ENCODE assay signal across 9 cellular contexts in genomic region chr15:84023636-84024035, GRCh38.
DNase-seq lines count a peak whose midpoint lies in the region; ATAC-seq and TF ChIP-seq lines count a peak whose summit lies in the region.
"Had no signal": no experiment of that assay in that cellular context is flagged by ENCODE, and none has a peak within 500 bp of the region (broad histone marks: within the 10 kb centered on the region; RNA-seq: fewer than 3 reads in every experiment).

No MANE protein-coding gene starts in this region.

- ATAC-seq in GM21619 (IDR thresholded peaks at IDR 0.05; ENCODE audit: unreplicated experiment): no peak
- ATAC-seq in GM21367 (IDR thresholded peaks at IDR 0.05; ENCODE audit: unreplicated experiment): no peak
- no peak for ATAC-seq in GM21737 (IDR thresholded peaks at IDR 0.05; ENCODE audit: unreplicated experiment)

- no peaks in the 10 kb centered on the region for H3K79me2 ChIP-seq in DOHH2 (ENCODE audit: control insufficient read depth, low read length)

- H3K4me3 ChIP-seq in DOHH2 (ENCODE audit: low read length): no peak overlapping the region
- H3K4me3 ChIP-seq in liver (ENCODE audit: low read depth in 1 of 3, low read length in 3 of 3): no peak overlapping the region
- H3K4me3 ChIP-seq: SK-N-MC had no signal

- DNase-seq in HuH-7 (ENCODE audit: low spot score) (peak; percentile 27), amniotic epithelial cell (ENCODE audit: low read depth) (peak; percentile 41)
- DNase-seq in activated effector memory CD4-positive, alpha-beta T cell treated with anti-CD3 and anti-CD28 coated beads, Interleukin-2, amount 50 U/mL, for 16 hours: no peak

- no peak overlapping the region for H3K27ac ChIP-seq in DOHH2 (ENCODE audit: low read depth, low read length)
- no peak overlapping the region for H3K27ac ChIP-seq in liver (ENCODE audit: low read depth in 1 of 2, low read length in 2 of 2)
- H3K27ac ChIP-seq: SK-N-MC had no signal

- no peaks in the 10 kb centered on the region for H3K9me2 ChIP-seq in DOHH2 (replicated peaks; ENCODE audit: control insufficient read depth, low read length)

- no peaks in the 10 kb centered on the region for H3F3A ChIP-seq in DOHH2 (ENCODE audit: control insufficient read depth, insufficient read depth)

- WGBS in liver: 94% methylated on average over 11 of the region's 11 CpGs

- no peak overlapping the region for H3K4me2 ChIP-seq in DOHH2 (ENCODE audit: low read length)

- no peaks in the 10 kb centered on the region for H3K27me3 ChIP-seq in DOHH2 (ENCODE audit: control insufficient read depth, low read length)
- no peaks in the 10 kb centered on the region for H3K27me3 ChIP-seq in liver (ENCODE audit: control insufficient read depth in 4 of 4, insufficient read depth in 4 of 4, low read length in 3 of 4)

- peak; percentile 73 to 83 for TF ChIP-seq RAD21 in liver (IDR thresholded peaks at IDR 0.05)

- peak; percentile 69 for TF ChIP-seq CTCF in DOHH2 (IDR thresholded peaks at IDR 0.05; ENCODE audit: low read depth, low read length, poor library complexity, severe bottlenecking)
- TF ChIP-seq CTCF in liver (IDR thresholded peaks at IDR 0.05; ENCODE audit: low read depth, low read length, missing input control): peak; percentile 59

- H3K36me3 ChIP-seq in DOHH2 (ENCODE audit: control insufficient read depth, low read length) (no peaks in the 10 kb centered on the region), liver (ENCODE audit: control insufficient read depth in 4 of 4, insufficient read depth in 3 of 4, low read depth in 1 of 4, low read length in 3 of 4) (peaks cover 1 to 10% (median 4%) of the 10 kb centered on the region in 4 donors)

- H4K20me1 ChIP-seq in DOHH2 (ENCODE audit: control insufficient read depth, insufficient read depth, low read depth, low read length): no peaks in the 10 kb centered on the region

- no peaks in the 10 kb centered on the region for H3K9me3 ChIP-seq in DOHH2 (ENCODE audit: control insufficient read depth, insufficient read depth, low read length)
- H3K9me3 ChIP-seq in liver (ENCODE audit: control insufficient read depth in 4 of 4, low read length in 3 of 4): no peaks in the 10 kb centered on the region

- H3K9ac ChIP-seq in liver (ENCODE audit: low read depth in 1 of 2, low read length in 2 of 2): no peak overlapping the region

- H3K4me1 ChIP-seq in DOHH2 (ENCODE audit: control insufficient read depth, low read length) (no peaks in the 10 kb centered on the region), liver (ENCODE audit: control insufficient read depth in 4 of 4, insufficient read depth in 4 of 4, low read length in 3 of 4) (no peaks in the 10 kb centered on the region)

TF ChIP-seq in liver, 16 proteins besides CTCF, POLR2A, EP300 and RAD21:
- TF ChIP-seq, protein P1, sequence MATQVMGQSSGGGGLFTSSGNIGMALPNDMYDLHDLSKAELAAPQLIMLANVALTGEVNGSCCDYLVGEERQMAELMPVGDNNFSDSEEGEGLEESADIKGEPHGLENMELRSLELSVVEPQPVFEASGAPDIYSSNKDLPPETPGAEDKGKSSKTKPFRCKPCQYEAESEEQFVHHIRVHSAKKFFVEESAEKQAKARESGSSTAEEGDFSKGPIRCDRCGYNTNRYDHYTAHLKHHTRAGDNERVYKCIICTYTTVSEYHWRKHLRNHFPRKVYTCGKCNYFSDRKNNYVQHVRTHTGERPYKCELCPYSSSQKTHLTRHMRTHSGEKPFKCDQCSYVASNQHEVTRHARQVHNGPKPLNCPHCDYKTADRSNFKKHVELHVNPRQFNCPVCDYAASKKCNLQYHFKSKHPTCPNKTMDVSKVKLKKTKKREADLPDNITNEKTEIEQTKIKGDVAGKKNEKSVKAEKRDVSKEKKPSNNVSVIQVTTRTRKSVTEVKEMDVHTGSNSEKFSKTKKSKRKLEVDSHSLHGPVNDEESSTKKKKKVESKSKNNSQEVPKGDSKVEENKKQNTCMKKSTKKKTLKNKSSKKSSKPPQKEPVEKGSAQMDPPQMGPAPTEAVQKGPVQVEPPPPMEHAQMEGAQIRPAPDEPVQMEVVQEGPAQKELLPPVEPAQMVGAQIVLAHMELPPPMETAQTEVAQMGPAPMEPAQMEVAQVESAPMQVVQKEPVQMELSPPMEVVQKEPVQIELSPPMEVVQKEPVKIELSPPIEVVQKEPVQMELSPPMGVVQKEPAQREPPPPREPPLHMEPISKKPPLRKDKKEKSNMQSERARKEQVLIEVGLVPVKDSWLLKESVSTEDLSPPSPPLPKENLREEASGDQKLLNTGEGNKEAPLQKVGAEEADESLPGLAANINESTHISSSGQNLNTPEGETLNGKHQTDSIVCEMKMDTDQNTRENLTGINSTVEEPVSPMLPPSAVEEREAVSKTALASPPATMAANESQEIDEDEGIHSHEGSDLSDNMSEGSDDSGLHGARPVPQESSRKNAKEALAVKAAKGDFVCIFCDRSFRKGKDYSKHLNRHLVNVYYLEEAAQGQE (IDR thresholded peaks at IDR 0.05): no peak
- TF ChIP-seq RXRA (IDR thresholded peaks at IDR 0.05) (no peak), ZBTB33 (IDR thresholded peaks at IDR 0.05) (no peak), NR2F2 (IDR thresholded peaks at IDR 0.05) (no peak), JUND (IDR thresholded peaks at IDR 0.05) (no peak)
- TF ChIP-seq, protein P2, sequence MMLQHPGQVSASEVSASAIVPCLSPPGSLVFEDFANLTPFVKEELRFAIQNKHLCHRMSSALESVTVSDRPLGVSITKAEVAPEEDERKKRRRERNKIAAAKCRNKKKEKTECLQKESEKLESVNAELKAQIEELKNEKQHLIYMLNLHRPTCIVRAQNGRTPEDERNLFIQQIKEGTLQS (IDR thresholded peaks at IDR 0.05): no peak
